In genomic region chr16:89923640-89924297, GRCh38 we compare ENCODE assay signal across 8 cellular contexts. TPM values are rescaled to one million over a fixed set of nuclear protein-coding genes. Genes with fewer than 3 reads are reported as not detected.
DNase-seq lines count a peak whose midpoint lies in the region; ATAC-seq and TF ChIP-seq lines count a peak whose summit lies in the region.

No MANE protein-coding gene starts in this region.

- DNase-seq in AG09309 (ENCODE audit: low read depth), result no peak
- no peak for DNase-seq in IMR-90
- DNase-seq in brain microvascular endothelial cell, result no peak
- DNase-seq in GOT3 (lab: John Stamatoyannopoulos, UW), result no peak
- DNase-seq in body of pancreas, result no peak
- no peak for DNase-seq in MV-4-11 (lab: John Stamatoyannopoulos, UW)
- DNase-seq in medulla oblongata (ENCODE audit: extremely low spot score), result no peak

- no peak overlapping the region for H4K8ac ChIP-seq in IMR-90 (ENCODE audit: low read depth in 2 of 2, low read length in 2 of 2)

- H4K5ac ChIP-seq in IMR-90 (ENCODE audit: low read depth, low read length), result no peak overlapping the region

- H2AK9ac ChIP-seq in IMR-90 (replicated peaks; ENCODE audit: low read depth, low read length, poor library complexity), result peak overlapping the region; percentile 96

- no peak overlapping the region for H2BK15ac ChIP-seq in IMR-90 (ENCODE audit: low read depth, low read length)

- H3K4me3 ChIP-seq in AG09309 (ENCODE audit: control insufficient read depth, low read depth, low read length) (peak overlapping the region; percentile 94), IMR-90 (ENCODE audit: insufficient read depth, low read depth, low read length) (peak overlapping the region; percentile 83), brain microvascular endothelial cell (ENCODE audit: low read depth, low read length) (peak overlapping the region; percentile 76), mucosa of stomach (ENCODE audit: low read length) (no peak overlapping the region), body of pancreas (no peak overlapping the region)

- H4K91ac ChIP-seq in IMR-90 (ENCODE audit: insufficient read depth, low read depth, low read length), result no peak overlapping the region

- peak overlapping the region; percentile 93 for H2AFZ ChIP-seq in IMR-90 (replicated peaks; ENCODE audit: low read length, poor library complexity)

- dilution Hi-C loops in IMR-90 (cut with HindIII; ENCODE audit: low sequenced_read_pairs, unreplicated experiment), result no loop called here

- H2BK20ac ChIP-seq in IMR-90 (ENCODE audit: low read depth, low read length), result no peak overlapping the region

- TF ChIP-seq RAD21 in IMR-90 (IDR thresholded peaks at IDR 0.05; ENCODE audit: low read length), result no peak

- peak overlapping the region; percentile 55 for H3K9ac ChIP-seq in IMR-90 (ENCODE audit: low read depth, low read length)
- peak overlapping the region; percentile 15 for H3K9ac ChIP-seq in mucosa of stomach (ENCODE audit: low read length)

- H3K27ac ChIP-seq in IMR-90 (ENCODE audit: insufficient read depth, low read length) (peak overlapping the region; percentile 43), brain microvascular endothelial cell (no peak overlapping the region), body of pancreas (no peak overlapping the region)

- H2AK5ac ChIP-seq in IMR-90 (ENCODE audit: low read depth, low read length), result peak overlapping the region; percentile 24; the same call in 1 of the 2 replicates

- H3K18ac ChIP-seq in IMR-90 (ENCODE audit: low read depth, low read length), result no peak overlapping the region

- ATAC-seq in IMR-90 (ENCODE audit: low read depth) (no peak), body of pancreas (no peak)

- H3K56ac ChIP-seq in IMR-90 (ENCODE audit: extremely low read depth, insufficient read depth, low read length), result peak overlapping the region; percentile 49

- POLR2A ChIA-PET in IMR-90 (lab: Charles Lee; ENCODE audit: unreplicated experiment), result interaction anchor here (1.1 kb wide), 1 partner anchor 49 kb away, joined by 12 read pairs; no protein-coding TSS in a partner anchor

- CTCF ChIA-PET in IMR-90 (lab: Yijun Ruan, JAX), result no interaction called here

- no peaks in the 10 kb centered on the region for H3K9me3 ChIP-seq in IMR-90 (ENCODE audit: control insufficient read depth, insufficient read depth, low read length)
- H3K9me3 ChIP-seq in mucosa of stomach (ENCODE audit: control insufficient read depth, low read length), result no peaks in the 10 kb centered on the region
- no peaks in the 10 kb centered on the region for H3K9me3 ChIP-seq in body of pancreas

- H3K27me3 ChIP-seq in IMR-90 (ENCODE audit: control insufficient read depth, insufficient read depth, low read length), result no peaks in the 10 kb centered on the region
- no peaks in the 10 kb centered on the region for H3K27me3 ChIP-seq in brain microvascular endothelial cell (replicated peaks)
- H3K27me3 ChIP-seq in mucosa of stomach (ENCODE audit: control insufficient read depth, insufficient read depth, low read length), result peaks cover 65% of the 10 kb centered on the region
- peaks cover 8 to 17% of the 10 kb centered on the region in 2 donors for H3K27me3 ChIP-seq in body of pancreas

- peaks cover 21% of the 10 kb centered on the region for H3K9me1 ChIP-seq in IMR-90 (ENCODE audit: insufficient read depth, low read length)

- H4K20me1 ChIP-seq in IMR-90 (ENCODE audit: insufficient read depth, low read length), result peaks cover 46% of the 10 kb centered on the region

- in situ Hi-C loops in IMR-90 (cut with MboI; ENCODE audit: low sequenced_read_pairs) (no loop called here), brain microvascular endothelial cell (cut with HindIII; ENCODE audit: low pct_ligation_motif_present, low sequenced_read_pairs) (no loop called here)

- intact Hi-C loops in IMR-90 (cut with micrococcal nuclease) (loop anchor here (10.0 kb wide), 1 partner anchor 101 kb away; no protein-coding TSS in a partner anchor), body of pancreas (cut with DNase I) (no loop called here)

- no TSS peak for BruUV-seq in IMR-90 (replicated peaks; lab: Mats Ljungman, UMichigan)

- H3K79me1 ChIP-seq in IMR-90 (ENCODE audit: low read depth in 1 of 2, low read length in 2 of 2), result peaks cover 8 to 75% of the 10 kb centered on the region in 2 experiments; a peak in 3 of 4 replicates

- H3K4me2 ChIP-seq in IMR-90 (ENCODE audit: low read depth, low read length), result peak overlapping the region; percentile 85

- no peak overlapping the region; the same call in 1 of the 2 replicates for H3K4ac ChIP-seq in IMR-90 (ENCODE audit: low read depth, low read length)

- WGBS in IMR-90 (ENCODE audit: extremely low coverage in 2 of 2, insufficient read length in 1 of 2), 2 experiments, result 0% methylated on average over 10 of the region's 41 CpGs; no CpG with 5 or more reads in 1 of the 2 experiments
- WGBS in body of pancreas, 2 donors, result 3% methylated on average over 41 of the region's 41 CpGs; no CpG with 5 or more reads in 1 of the 2 donors

- no peak overlapping the region for H3K23ac ChIP-seq in IMR-90 (ENCODE audit: low read depth, low read length)

- H3K14ac ChIP-seq in IMR-90 (replicated peaks; ENCODE audit: low read depth, low read length), result no peak overlapping the region

- no peak for TF ChIP-seq POLR2A in IMR-90 (IDR thresholded peaks at IDR 0.05; ENCODE audit: low read depth, low read length)
- no peak for TF ChIP-seq POLR2A in body of pancreas (IDR thresholded peaks at IDR 0.05)

- H2BK5ac ChIP-seq in IMR-90 (ENCODE audit: low read depth, low read length, poor library complexity, severe bottlenecking), result no peak overlapping the region

- H3K4me1 ChIP-seq in IMR-90 (ENCODE audit: control insufficient read depth, insufficient read depth, low read length) (peaks cover 16% of the 10 kb centered on the region), mucosa of stomach (ENCODE audit: control insufficient read depth, insufficient read depth, low read length) (peaks cover 38% of the 10 kb centered on the region), body of pancreas (peaks cover 45% of the 10 kb centered on the region)

- peaks cover 3% of the 10 kb centered on the region; the same call in 1 of the 2 replicates for H3K36me3 ChIP-seq in IMR-90 (ENCODE audit: control insufficient read depth, insufficient read depth, low read length)
- peaks cover 5% of the 10 kb centered on the region for H3K36me3 ChIP-seq in brain microvascular endothelial cell (replicated peaks)
- no peaks in the 10 kb centered on the region for H3K36me3 ChIP-seq in mucosa of stomach (ENCODE audit: control insufficient read depth, insufficient read depth, low read length)
- no peaks in the 10 kb centered on the region for H3K36me3 ChIP-seq in body of pancreas (replicated peaks in 1 of 2; ENCODE audit: insufficient read depth in 1 of 2, low read depth in 2 of 2)

- no peak overlapping the region for H2BK120ac ChIP-seq in IMR-90 (ENCODE audit: low read depth, low read length)

- no peak for TF ChIP-seq CTCF in AG09309 (IDR thresholded peaks at IDR 0.05; ENCODE audit: control insufficient read depth, insufficient read depth, low read depth, low read length, missing control alignments)
- no peak for TF ChIP-seq CTCF in IMR-90 (conservative IDR thresholded peaks at IDR 0.05; ENCODE audit: low read depth, low read length)
- no peak for TF ChIP-seq CTCF in brain microvascular endothelial cell (IDR thresholded peaks at IDR 0.05; ENCODE audit: low read depth, low read length, missing control alignments)
- no peak for TF ChIP-seq CTCF in body of pancreas (IDR thresholded peaks at IDR 0.05)

TF ChIP-seq in IMR-90, 13 proteins besides CTCF, POLR2A, EP300 and RAD21:
- TF ChIP-seq SMC3 (IDR thresholded peaks at IDR 0.05; ENCODE audit: low read depth, low read length), result no peak
- TF ChIP-seq CEBPB (IDR thresholded peaks at IDR 0.05; ENCODE audit: low read depth, low read length), result no peak
- TF ChIP-seq BHLHE40 (IDR thresholded peaks at IDR 0.05; ENCODE audit: low read depth, low read length), result no peak
- no peak for TF ChIP-seq NFE2L2 (IDR thresholded peaks at IDR 0.05; ENCODE audit: low read depth, low read length)

RNA-seq across cellular contexts. Expression of gene TUBB3, which starts 0.6 kb away (rescaled TPM):
- total RNA-seq in IMR-90 (2012; rRNA removed) (311 and 337 TPM in 2 replicates), body of pancreas (1 to 10 TPM in 1 of 2 donors, not detected in 1; 2.9 TPM)
- polyA plus RNA-seq in IMR-90 (2012; rRNA removed), result 410 and 428 TPM in 2 replicates
- polyA plus RNA-seq in IMR-90 (2012; cell fraction: cytosol; rRNA removed), result 269 and 452 TPM in 2 replicates
- polyA plus RNA-seq in IMR-90 (2012; cell fraction: nucleus; rRNA removed; ENCODE audit: low replicate concordance), result 172 and 406 TPM in 2 replicates

RNA-seq across cellular contexts. Expression of gene MC1R, which starts 5.1 kb away (rescaled TPM):
- total RNA-seq in IMR-90 (2012; rRNA removed) (3.8 and 4.4 TPM in 2 replicates), body of pancreas (1 to 10 TPM; 3.6 TPM)
- polyA plus RNA-seq in IMR-90 (2012; rRNA removed), result 9.5 TPM in 2 replicates
- polyA plus RNA-seq in IMR-90 (2012; cell fraction: cytosol; rRNA removed), result 3.3 and 6.2 TPM in 2 replicates
- 49.5 and 79.2 TPM in 2 replicates for polyA plus RNA-seq in IMR-90 (2012; cell fraction: nucleus; rRNA removed; ENCODE audit: low replicate concordance)

RNA-seq across cellular contexts. Expression of gene DEF8, which starts 24.8 kb away (rescaled TPM):
- 129 and 134 TPM in 2 replicates for total RNA-seq in IMR-90 (2012; rRNA removed)
- polyA plus RNA-seq in IMR-90 (2012; rRNA removed), result 141 and 160 TPM in 2 replicates
- polyA plus RNA-seq in IMR-90 (2012; cell fraction: cytosol; rRNA removed), result 177 and 213 TPM in 2 replicates
- 286 and 445 TPM in 2 replicates for polyA plus RNA-seq in IMR-90 (2012; cell fraction: nucleus; rRNA removed; ENCODE audit: low replicate concordance)
- total RNA-seq in body of pancreas, result 10 to 100 TPM; 51.6 to 80.8 TPM

RNA-seq across cellular contexts. Expression of gene TCF25, which starts 50.4 kb away (rescaled TPM):
- total RNA-seq in IMR-90 (2012; rRNA removed) (119 and 127 TPM in 2 replicates), body of pancreas (100 to 1,000 TPM in 1 of 2 donors, 10 to 100 TPM in 1; 74.2 to 258 TPM)
- 184 and 199 TPM in 2 replicates for polyA plus RNA-seq in IMR-90 (2012; rRNA removed)
- polyA plus RNA-seq in IMR-90 (2012; cell fraction: cytosol; rRNA removed), result 143 and 185 TPM in 2 replicates
- polyA plus RNA-seq in IMR-90 (2012; cell fraction: nucleus; rRNA removed; ENCODE audit: low replicate concordance), result 445 and 688 TPM in 2 replicates

Comparison
In these comparisons a context has a peak if more than half of its experiments do, and no peak if none do; other contexts are left out.
1. H3K4me3 ChIP-seq: peak in AG09309 (single experiment), IMR-90 (single experiment) and brain microvascular endothelial cell (single experiment); none in mucosa of stomach (single experiment) and body of pancreas (0 of 2).
2. RNA of gene TUBB3, which starts 0.6 kb away (total RNA-seq): 311 to 337 TPM in IMR-90; 2.9 TPM in body of pancreas; every median in the first group is over 10 times any median in the second.